1 cellular context compared by ENCODE assay signal in genomic region chr20:5297280-5298004, GRCh38.
TF ChIP-seq lines count a peak whose summit lies in the region.

No MANE protein-coding gene starts in this region.

TF ChIP-seq in SK-N-SH, 30 proteins besides CTCF, POLR2A, EP300 and RAD21 (continued from another document):
- TF ChIP-seq REST (IDR thresholded peaks at IDR 0.05; ENCODE audit: low read depth, low read length) (no peak), RXRA (IDR thresholded peaks at IDR 0.05; ENCODE audit: borderline replicate concordance, low read depth) (no peak), SIN3A (IDR thresholded peaks at IDR 0.05; ENCODE audit: borderline replicate concordance, low read depth, low read length) (no peak), TCF12 (IDR thresholded peaks at IDR 0.05) (peak; percentile 42; the same call in 1 of the 2 replicates), TEAD4 (IDR thresholded peaks at IDR 0.05; ENCODE audit: borderline replicate concordance, insufficient read depth) (no peak)
